ENCODE assay signal across 1 cellular context in genomic region chr13:40622246-40622645, GRCh38.
TF ChIP-seq lines count a peak whose summit lies in the region.

No MANE protein-coding gene starts in this region.

TF ChIP-seq in GM23338, 12 proteins besides CTCF, POLR2A, EP300 and RAD21:
- no peak for TF ChIP-seq EZH2phosphoT487 (IDR thresholded peaks at IDR 0.05; ENCODE audit: unreplicated experiment)
